In the genomic region with DNA sequence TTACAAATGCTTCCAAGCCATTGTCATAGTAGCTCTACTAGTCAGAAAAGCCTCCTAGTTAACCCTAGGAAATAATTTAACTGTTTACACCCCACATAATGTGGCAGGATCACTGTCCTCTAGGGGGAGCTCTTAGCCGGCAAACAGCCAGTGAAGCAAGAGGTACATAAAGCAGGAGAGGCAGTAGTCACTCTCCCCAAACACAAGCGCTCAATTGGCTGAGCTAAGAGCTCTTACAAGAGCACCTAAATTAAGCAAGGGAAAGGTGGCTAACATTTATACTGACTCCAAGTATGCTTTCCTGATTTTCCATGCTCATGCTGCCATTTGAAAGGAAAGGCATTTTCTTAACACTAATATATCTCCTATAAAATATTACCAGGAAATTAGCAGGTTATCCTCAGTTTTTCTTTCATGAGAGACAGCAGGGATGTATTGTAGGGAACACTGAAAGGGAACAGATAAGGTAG, we compare ENCODE assay signal across 8 cellular contexts.
DNase-seq lines count a peak whose midpoint lies in the region; ATAC-seq and TF ChIP-seq lines count a peak whose summit lies in the region.

No MANE protein-coding gene starts in this region.

- H3K4me3 ChIP-seq in choroid plexus epithelial cell (ENCODE audit: low read depth, low read length) (no peak overlapping the region), tibial artery (no peak overlapping the region)

- no peaks in the 10 kb centered on the region for H3K27me3 ChIP-seq in tibial artery

- H3K36me3 Mint-ChIP-seq in memory B cell = no peaks in the 10 kb centered on the region

- TF ChIP-seq CTCF in AG09319 (IDR thresholded peaks at IDR 0.05; ENCODE audit: low read depth, low read length) (peak; percentile 72), choroid plexus epithelial cell (conservative IDR thresholded peaks at IDR 0.05; ENCODE audit: low read depth, low read length) (peak; percentile 81), tibial artery (IDR thresholded peaks at IDR 0.05) (peak; percentile 31 to 39)

- DNase-seq in AG09319 (ENCODE audit: extremely low read depth, low read depth) (peak; percentile 22), NCI-H446 (lab: John Stamatoyannopoulos, UW) (peak; percentile 27 to 76), choroid plexus epithelial cell (ENCODE audit: low read depth) (peak; percentile 86), memory B cell (ENCODE audit: low spot score in 2 of 2) (peak; percentile 23 to 42), tibial artery (no peak)
- peak; percentile 2 to 15 (median 8) for DNase-seq in activated CD4-positive, CD25-positive, alpha-beta regulatory T cell (lab: John Stamatoyannopoulos, UW)

- H3K27ac ChIP-seq in tibial artery = no peak overlapping the region

- no peaks in the 10 kb centered on the region for H3K27me3 Mint-ChIP-seq in memory B cell

- no peak overlapping the region for H3K4me3 Mint-ChIP-seq in memory B cell

- H3K36me3 ChIP-seq in tibial artery = no peaks in the 10 kb centered on the region

- H3K27ac Mint-ChIP-seq in memory B cell = no peak overlapping the region

- peaks cover 8% of the 10 kb centered on the region for H3K4me1 Mint-ChIP-seq in memory B cell

- intact Hi-C loops in tibial artery (cut with DNase I; ENCODE audit: low total_unique reads) = no loop called here

- ATAC-seq in GM18907 (IDR thresholded peaks at IDR 0.05; ENCODE audit: unreplicated experiment) (peak; percentile 88), HG03280 (IDR thresholded peaks at IDR 0.05; ENCODE audit: unreplicated experiment) (peak; percentile 83), memory B cell (ENCODE audit: low read depth) (no peak)

- no peaks in the 10 kb centered on the region for H3K9me3 ChIP-seq in tibial artery

- peaks cover 0 to 22% (median 11%) of the 10 kb centered on the region in 4 donors for H3K4me1 ChIP-seq in tibial artery

- H3K9me3 Mint-ChIP-seq in memory B cell = peaks cover 1% of the 10 kb centered on the region

Comparison
In these comparisons a context has a peak if more than half of its experiments do, and no peak if none do; other contexts are left out.
1. DNase-seq: peak in AG09319 (single experiment), NCI-H446 (2 of 2), activated CD4-positive, CD25-positive, alpha-beta regulatory T cell (4 of 4), choroid plexus epithelial cell (single experiment) and memory B cell (2 of 2); none in tibial artery (0 of 2).
2. Peak in every context shown above with its lines, with median percentiles within 50 percentile points of each other: CTCF ChIP-seq.